Comparison of ENCODE assay signal across 17 cellular contexts in genomic region chr11:34501962-34502361, GRCh38. TPM values are rescaled to one million over a fixed set of nuclear protein-coding genes. Genes with fewer than 3 reads are reported as not detected.
DNase-seq lines count a peak whose midpoint lies in the region; TF ChIP-seq lines count a peak whose summit lies in the region.
"Had no signal": no experiment of that assay in that cellular context is flagged by ENCODE, and none has a peak within 500 bp of the region (broad histone marks: within the 10 kb centered on the region; RNA-seq: fewer than 3 reads in every experiment).

No MANE protein-coding gene starts in this region.

- H3K36me3 Mint-ChIP-seq in type B pancreatic cell (peaks cover 2% of the 10 kb centered on the region), endodermal cell (ENCODE audit: low read depth) (no peaks in the 10 kb centered on the region)
- H3K36me3 Mint-ChIP-seq: CD8-positive, alpha-beta memory T cell had no signal

- H3K27me3 ChIP-seq in liver (ENCODE audit: control insufficient read depth in 4 of 4, insufficient read depth in 4 of 4, low read length in 3 of 4) (no peaks in the 10 kb centered on the region), endodermal cell (ENCODE audit: control insufficient read depth, insufficient read depth, low read length, poor library complexity, severe bottlenecking) (no peaks in the 10 kb centered on the region)
- H3K27me3 ChIP-seq: spleen had no signal

- no peak for TF ChIP-seq RAD21 in liver (IDR thresholded peaks at IDR 0.05)

- no peaks in the 10 kb centered on the region for H3K36me3 ChIP-seq in liver (ENCODE audit: control insufficient read depth in 4 of 4, insufficient read depth in 3 of 4, low read depth in 1 of 4, low read length in 3 of 4)
- H3K36me3 ChIP-seq in endodermal cell (ENCODE audit: control insufficient read depth, insufficient read depth, low read length): no peaks in the 10 kb centered on the region
- H3K36me3 ChIP-seq: spleen had no signal

- WGBS in liver: 15% methylated on average over 2 of the region's 2 CpGs
- 81% methylated on average over 2 of the region's 2 CpGs; no CpG with 5 or more reads in 1 of the 2 experiments for WGBS in endodermal cell (ENCODE audit: insufficient coverage in 1 of 2, insufficient read length in 1 of 2), 2 experiments

- H3K27me3 Mint-ChIP-seq in type B pancreatic cell: no peaks in the 10 kb centered on the region
- H3K27me3 Mint-ChIP-seq in endodermal cell (ENCODE audit: insufficient read depth): no peaks in the 10 kb centered on the region

- H3K9me3 Mint-ChIP-seq in type B pancreatic cell (no peaks in the 10 kb centered on the region), endodermal cell (no peaks in the 10 kb centered on the region)
- H3K9me3 Mint-ChIP-seq: CD8-positive, alpha-beta memory T cell had no signal

- H3K27ac Mint-ChIP-seq in type B pancreatic cell (peak overlapping the region; percentile 17), endodermal cell (no peak overlapping the region)

- H3K9me3 ChIP-seq in liver (ENCODE audit: control insufficient read depth in 4 of 4, low read length in 3 of 4) (no peaks in the 10 kb centered on the region), endodermal cell (ENCODE audit: control insufficient read depth, low read length) (no peaks in the 10 kb centered on the region)
- H3K9me3 ChIP-seq: SK-N-SH, spleen had no signal

- H3K4me3 ChIP-seq in liver (ENCODE audit: low read depth in 1 of 3, low read length in 3 of 3) (no peak overlapping the region), endodermal cell (ENCODE audit: low read length) (no peak overlapping the region)
- H3K4me3 ChIP-seq: spleen had no signal

- H3K9ac ChIP-seq in liver (ENCODE audit: low read depth in 1 of 2, low read length in 2 of 2) (peak overlapping the region in 1 of 2 donors; percentile 44), endodermal cell (ENCODE audit: extremely low read depth, low read length, poor library complexity, severe bottlenecking) (no peak overlapping the region)
- H3K9ac ChIP-seq: SK-N-SH had no signal

- H3K4me1 ChIP-seq in liver (ENCODE audit: control insufficient read depth in 4 of 4, insufficient read depth in 4 of 4, low read length in 3 of 4) (peaks cover 6 to 30% (median 25%) of the 10 kb centered on the region in 4 donors), endodermal cell (ENCODE audit: control insufficient read depth, insufficient read depth, low read length) (no peaks in the 10 kb centered on the region)

- peaks cover 27% of the 10 kb centered on the region for H3K4me1 Mint-ChIP-seq in type B pancreatic cell (ENCODE audit: unreplicated experiment)
- H3K4me1 Mint-ChIP-seq in endodermal cell: peaks cover 3% of the 10 kb centered on the region
- H3K4me1 Mint-ChIP-seq: CD8-positive, alpha-beta memory T cell had no signal

- DNase-seq in H4 (ENCODE audit: low spot score) (peak; percentile 63), SW480 (ENCODE audit: low spot score) (peak; percentile 13), type B pancreatic cell (ENCODE audit: extremely low spot score, unreplicated experiment) (no peak), NCI-H187 (lab: John Stamatoyannopoulos, UW) (no peak), hypothalamus (lab: John Stamatoyannopoulos, UW) (no peak), endodermal cell (no peak)
- DNase-seq: activated naive CD4-positive, alpha-beta T cell treated with Interleukin-2 at 50 U/mL for 16 hours; CD8-positive, alpha-beta memory T cell; effector memory CD4-positive, alpha-beta T cell; NCI-H2171; SK-N-SH; spleen had no signal

- H3K27ac ChIP-seq in liver (ENCODE audit: low read depth in 1 of 2, low read length in 2 of 2) (peak overlapping the region; percentile 58 to 71), endodermal cell (ENCODE audit: low read depth, low read length) (no peak overlapping the region)
- H3K27ac ChIP-seq: spleen, VCaP had no signal

- H3K4me3 Mint-ChIP-seq in type B pancreatic cell: no peak overlapping the region
- no peak overlapping the region for H3K4me3 Mint-ChIP-seq in endodermal cell
- H3K4me3 Mint-ChIP-seq: CD8-positive, alpha-beta memory T cell had no signal

- TF ChIP-seq CTCF in liver (IDR thresholded peaks at IDR 0.05; ENCODE audit: low read depth, low read length, missing input control): no peak
- TF ChIP-seq CTCF in type B pancreatic cell (conservative IDR thresholded peaks at IDR 0.05): no peak
- no peak for TF ChIP-seq CTCF in endodermal cell (conservative IDR thresholded peaks at IDR 0.05)

TF ChIP-seq in liver, 16 proteins besides CTCF, POLR2A, EP300 and RAD21:
- no peak for TF ChIP-seq MAX (IDR thresholded peaks at IDR 0.05)
TF ChIP-seq in liver: peak in this region for 0.

RNA-seq across cellular contexts. Expression of gene ELF5, which starts 11.6 kb away (rescaled TPM):
- total RNA-seq in H4 (2014; rRNA removed; shearing (Covaris generic)): not detected in 2 replicates
- total RNA-seq in liver: under 1 TPM; 0.08 to 0.37 TPM
- polyA plus RNA-seq in liver: under 1 TPM in 1 of 2 donors, not detected in 1; 0.06 TPM
- total RNA-seq in type B pancreatic cell (ENCODE audit: low replicate concordance): 19.3 and 43.1 TPM in 2 replicates
- not detected for total RNA-seq in endodermal cell
- not detected for polyA plus RNA-seq in endodermal cell (2013, experiment 1 of 2)
- polyA plus RNA-seq in endodermal cell (2013, experiment 2 of 2): not detected
- total RNA-seq: activated CD8-positive, alpha-beta memory T cell treated with anti-CD3 and anti-CD28 coated beads for 36 hours; CD8-positive, alpha-beta memory T cell; omental fat pad; subcutaneous adipose tissue had no signal
- polyA plus RNA-seq: CD8-positive, alpha-beta memory T cell; SK-N-SH had no signal

Comparison
In these comparisons a context has a peak if more than half of its experiments do, and no peak if none do; other contexts are left out.
1. DNase-seq: peak in H4 (single experiment) and SW480 (single experiment); none in type B pancreatic cell (single experiment), NCI-H187 (0 of 2), hypothalamus (0 of 51) and endodermal cell (single experiment).
2. RNA of gene ELF5, which starts 11.6 kb away (total RNA-seq): 19.3 to 43.1 TPM in type B pancreatic cell; 0.08 to 0.37 TPM in liver, not detected in H4 and not detected in endodermal cell; every median in the first group is over 10 times any median in the second.